8 cellular contexts compared by ENCODE assay signal in genomic region chr4:152045781-152046571, GRCh38.
DNase-seq lines count a peak whose midpoint lies in the region; ATAC-seq, FAIRE-seq and TF ChIP-seq lines count a peak whose summit lies in the region.

No MANE protein-coding gene starts in this region.

- no peak for TF ChIP-seq POLR2A in K562 (conservative IDR thresholded peaks at IDR 0.05)

- peaks cover 11% of the 10 kb centered on the region for H3K9me3 Mint-ChIP-seq in activated naive CD4-positive, alpha-beta T cell treated with anti-CD3 and anti-CD28 coated beads for 36 hours
- H3K9me3 Mint-ChIP-seq in activated naive CD4-positive, alpha-beta T cell treated with anti-CD3 and anti-CD28 coated beads, Interleukin-2, amount 10 ng/mL, durations not matched to agents 7 days and 5 days = peaks cover 22% of the 10 kb centered on the region

- H3K4me3 ChIP-seq in K562 (no peak overlapping the region), left lung (no peak overlapping the region)

- no peaks in the 10 kb centered on the region for H3K36me3 Mint-ChIP-seq in activated naive CD4-positive, alpha-beta T cell treated with anti-CD3 and anti-CD28 coated beads for 36 hours (ENCODE audit: low read depth)
- peaks cover 15% of the 10 kb centered on the region for H3K36me3 Mint-ChIP-seq in activated naive CD4-positive, alpha-beta T cell treated with anti-CD3 and anti-CD28 coated beads, Interleukin-2, amount 10 ng/mL, durations not matched to agents 7 days and 5 days

- peak; percentile 43 to 67 (median 58); a peak in 5 of 6 replicates for TF ChIP-seq CTCF in K562 (IDR thresholded peaks at IDR 0.05 in 2 of 3, conservative IDR thresholded peaks at IDR 0.05 in 1 of 3; ENCODE audit: insufficient read depth in 2 of 3, low read depth in 1 of 3, low read length in 3 of 3)
- peak; percentile 46 to 53 for TF ChIP-seq CTCF in left lung (IDR thresholded peaks at IDR 0.05)

- no peak overlapping the region for H3K9ac ChIP-seq in K562 (ENCODE audit: insufficient read depth in 1 of 2, low read depth in 2 of 2, low read length in 2 of 2)

- FAIRE-seq in K562 (lab: Jason Lieb, UNC) = no peak

- no peak for TF ChIP-seq EP300 in K562 (IDR thresholded peaks at IDR 0.05; ENCODE audit: low read length)

- no peak overlapping the region for H3K27ac ChIP-seq in K562 (ENCODE audit: extremely low read depth, low read depth, low read length)
- H3K27ac ChIP-seq in left lung = no peak overlapping the region

- ATAC-seq in HG03442 (IDR thresholded peaks at IDR 0.05; ENCODE audit: unreplicated experiment) (peak; percentile 49), K562 (peak; percentile 92), left lung (peak; percentile 97), GM18517 (IDR thresholded peaks at IDR 0.05; ENCODE audit: unreplicated experiment) (no peak)

- no TSS peak for BruUV-seq in K562 (replicated peaks; lab: Mats Ljungman, UMichigan)

- TF ChIP-seq RAD21 in K562 (CRISPR knock-in tag; conservative IDR thresholded peaks at IDR 0.05 in 1 of 2, IDR thresholded peaks at IDR 0.05 in 1 of 2) = peak in 1 of 2 experiments; percentile 49; a peak in 3 of 4 replicates

- CTCF ChIA-PET in activated naive CD4-positive, alpha-beta T cell treated with anti-CD3 and anti-CD28 coated beads for 36 hours (lab: Charles Lee) = interaction anchor here (1.0 kb wide), 1 partner anchor 101 kb away, joined by 3 read pairs; no protein-coding TSS in a partner anchor
- CTCF ChIA-PET in activated naive CD4-positive, alpha-beta T cell treated with anti-CD3 and anti-CD28 coated beads, Interleukin-2, amount 10 ng/mL, durations not matched to agents 7 days and 5 days (lab: Charles Lee) = interaction anchor here (0.7 kb wide), 1 partner anchor 117 kb away, joined by 3 read pairs; no protein-coding TSS in a partner anchor
- CTCF ChIA-PET in K562 (lab: Yijun Ruan, JAX; ENCODE audit: low intra/inter-chr PET ratio) = no interaction called here

- no peaks in the 10 kb centered on the region for H3K27me3 Mint-ChIP-seq in activated naive CD4-positive, alpha-beta T cell treated with anti-CD3 and anti-CD28 coated beads for 36 hours (ENCODE audit: low read depth)
- H3K27me3 Mint-ChIP-seq in activated naive CD4-positive, alpha-beta T cell treated with anti-CD3 and anti-CD28 coated beads, Interleukin-2, amount 10 ng/mL, durations not matched to agents 7 days and 5 days = peaks cover 16% of the 10 kb centered on the region

- no peak overlapping the region for H3K4me2 ChIP-seq in K562 (ENCODE audit: insufficient read depth, low read length)

- H3K9me3 ChIP-seq in K562 (replicated peaks; ENCODE audit: control insufficient read depth, insufficient read depth, low read depth, low read length) (no peaks in the 10 kb centered on the region), left lung (no peaks in the 10 kb centered on the region)

- H3K4me1 ChIP-seq in K562 (replicated peaks in 1 of 2; ENCODE audit: control insufficient read depth in 2 of 2, insufficient read depth in 2 of 2, low read length in 2 of 2) (peaks cover 0 to 6% of the 10 kb centered on the region in 2 experiments; a peak in 1 of 5 replicates), left lung (peaks cover 0 to 4% of the 10 kb centered on the region in 2 donors)

- no peak overlapping the region for H3K27ac Mint-ChIP-seq in activated naive CD4-positive, alpha-beta T cell treated with anti-CD3 and anti-CD28 coated beads for 36 hours
- H3K27ac Mint-ChIP-seq in activated naive CD4-positive, alpha-beta T cell treated with anti-CD3 and anti-CD28 coated beads, Interleukin-2, amount 10 ng/mL, durations not matched to agents 7 days and 5 days = no peak overlapping the region

- H3K27me3 ChIP-seq in K562 (ENCODE audit: control insufficient read depth in 2 of 2, insufficient read depth in 2 of 2, low read length in 2 of 2) = peaks cover 2 to 11% of the 10 kb centered on the region in 2 experiments; a peak in 3 of 5 replicates
- H3K27me3 ChIP-seq in left lung = peaks cover 0 to 14% of the 10 kb centered on the region in 2 donors

- H3K36me3 ChIP-seq in K562 (ENCODE audit: control insufficient read depth, insufficient read depth, low read length) (no peaks in the 10 kb centered on the region), left lung (no peaks in the 10 kb centered on the region)

- H3K4me3 Mint-ChIP-seq in activated naive CD4-positive, alpha-beta T cell treated with anti-CD3 and anti-CD28 coated beads for 36 hours = no peak overlapping the region
- H3K4me3 Mint-ChIP-seq in activated naive CD4-positive, alpha-beta T cell treated with anti-CD3 and anti-CD28 coated beads, Interleukin-2, amount 10 ng/mL, durations not matched to agents 7 days and 5 days = no peak overlapping the region

- peak; percentile 20 for DNase-seq in activated naive CD4-positive, alpha-beta T cell treated with anti-CD3 and anti-CD28 coated beads for 36 hours
- DNase-seq in activated naive CD4-positive, alpha-beta T cell treated with anti-CD3 and anti-CD28 coated beads, Interleukin-2, amount 10 ng/mL, durations not matched to agents 7 days and 5 days = no peak
- peak; percentile 30 to 50 (median 38) for DNase-seq in K562 (ENCODE audit: extremely low read depth in 1 of 4, low spot score in 3 of 4)
- peak; percentile 69 to 84 for DNase-seq in left lung
- DNase-seq in ureter (ENCODE audit: low spot score) = peak; percentile 53
- no peak for DNase-seq in effector CD4-positive, alpha-beta T cell

- 3% methylated on average over 32 of the region's 37 CpGs for WGBS in K562 (ENCODE audit: insufficient coverage, low coverage, missing lambda C conversion rate)

- no peak overlapping the region for H2AFZ ChIP-seq in K562 (ENCODE audit: low read depth, low read length)

- intact Hi-C loops in activated naive CD4-positive, alpha-beta T cell treated with anti-CD3 and anti-CD28 coated beads for 36 hours (cut with micrococcal nuclease) = no loop called here
- intact Hi-C loops in K562 (cut with micrococcal nuclease) = no loop called here
- intact Hi-C loops in left lung (cut with DNase I) = no loop called here

- no peaks in the 10 kb centered on the region for H3K9me1 ChIP-seq in K562 (ENCODE audit: control insufficient read depth, insufficient read depth, low read length)

- no peaks in the 10 kb centered on the region for H4K20me1 ChIP-seq in K562 (replicated peaks; ENCODE audit: control insufficient read depth, insufficient read depth, low read length)

- in situ Hi-C loops in K562 (cut with MboI) = no loop called here

- H3K79me2 ChIP-seq in K562 (ENCODE audit: control insufficient read depth, insufficient read depth, low read length) = no peaks in the 10 kb centered on the region

- POLR2A ChIA-PET in K562 (lab: Yijun Ruan, JAX) = interaction anchor here (0.6 kb wide), 1 partner anchor 109 kb away, joined by 3 read pairs; no protein-coding TSS in a partner anchor

- peaks cover 2% of the 10 kb centered on the region for H3K4me1 Mint-ChIP-seq in activated naive CD4-positive, alpha-beta T cell treated with anti-CD3 and anti-CD28 coated beads for 36 hours (ENCODE audit: low read depth)
- H3K4me1 Mint-ChIP-seq in activated naive CD4-positive, alpha-beta T cell treated with anti-CD3 and anti-CD28 coated beads, Interleukin-2, amount 10 ng/mL, durations not matched to agents 7 days and 5 days = peaks cover 13% of the 10 kb centered on the region

TF ChIP-seq in K562, 482 proteins besides CTCF, POLR2A, EP300 and RAD21:
- TF ChIP-seq C11orf30 (IDR thresholded peaks at IDR 0.05; ENCODE audit: low read depth) (no peak), ZBTB33 (CRISPR knock-in tag; IDR thresholded peaks at IDR 0.05) (peak; percentile 68)

Comparison
In these comparisons a context has a peak if more than half of its experiments do, and no peak if none do; other contexts are left out.
1. DNase-seq: peak in activated naive CD4-positive, alpha-beta T cell treated with anti-CD3 and anti-CD28 coated beads for 36 hours (single experiment), K562 (4 of 4), left lung (2 of 2) and ureter (single experiment); none in activated naive CD4-positive, alpha-beta T cell treated with anti-CD3 and anti-CD28 coated beads, Interleukin-2, amount 10 ng/mL, durations not matched to agents 7 days and 5 days (single experiment) and effector CD4-positive, alpha-beta T cell (single experiment).